Comparison of ENCODE assay signal across 18 cellular contexts in genomic region chr3:190718097-190718496, GRCh38.
DNase-seq lines count a peak whose midpoint lies in the region; ATAC-seq and TF ChIP-seq lines count a peak whose summit lies in the region.
"Had no signal": no experiment of that assay in that cellular context is flagged by ENCODE, and none has a peak within 500 bp of the region (broad histone marks: within the 10 kb centered on the region; RNA-seq: fewer than 3 reads in every experiment).

No MANE protein-coding gene starts in this region.

- H3K27me3 ChIP-seq in GM23248 (replicated peaks; ENCODE audit: insufficient read depth) (no peaks in the 10 kb centered on the region), ovary (no peaks in the 10 kb centered on the region)
- H3K27me3 ChIP-seq: cardiac muscle cell, sigmoid colon had no signal

- WGBS in GM23248 (ENCODE audit: low coverage in 1 of 2, low lambda C conversion rate in 2 of 2, missing lambda C conversion rate in 2 of 2), 2 experiments: 93 to 94% methylated on average over 5 of the region's 5 CpGs
- WGBS in ovary, 3 donors: 34 to 39% (median 36%) methylated on average over 5 of the region's 5 CpGs

- H3K9me3 ChIP-seq in GM23248 (ENCODE audit: low read depth): no peaks in the 10 kb centered on the region
- H3K9me3 ChIP-seq in ovary: peaks cover 0 to 2% of the 10 kb centered on the region in 2 donors
- H3K9me3 ChIP-seq: sigmoid colon had no signal

- POLR2A ChIA-PET in GM10248 (lab: Yijun Ruan, JAX): no interaction called here

- CTCF ChIA-PET in GM10248 (lab: Yijun Ruan, JAX): no interaction called here

- H2AFZ ChIP-seq in GM23248: 0 out of 2 replicates have a peak overlapping the region, but pooled peaks have one; percentile 44

- peak overlapping the region; percentile 10; the same call in 1 of the 2 replicates for H3K9ac ChIP-seq in GM23248
- H3K9ac ChIP-seq: KMS-11 had no signal

- H3K36me3 ChIP-seq in GM23248 (ENCODE audit: low read depth) (no peaks in the 10 kb centered on the region), ovary (no peaks in the 10 kb centered on the region)
- H3K36me3 ChIP-seq: cardiac muscle cell, sigmoid colon had no signal

- no peak for DNase-seq in GM23248
- peak; percentile 12 for DNase-seq in NCI-H226
- DNase-seq in epithelial cell of proximal tubule (ENCODE audit: low read depth): no peak
- peak in 2 of 5 donors; percentile 6 to 8 for DNase-seq in ovary
- DNase-seq in GM03348 (ENCODE audit: low spot score): no peak
- no peak for DNase-seq in GM10248 (ENCODE audit: extremely low spot score)
- DNase-seq: activated CD4-positive, alpha-beta T cell treated with anti-CD3 and anti-CD28 coated beads, Interleukin-2, amount 50 U/mL, for 4 hours; activated naive CD8-positive, alpha-beta T cell treated with anti-CD3 and anti-CD28 coated beads for 36 hours; activated T-cell treated with anti-CD3 and anti-CD28 coated beads, Interleukin-2, amount 50 U/mL, for 24 hours; C1 segment of cervical spinal cord; NCI-H146; NCI-H510A; sigmoid colon; stimulated activated CD4-positive, alpha-beta T cell treated with anti-CD3 and anti-CD28 coated beads, Interleukin-2, amount 100 ng/mL, for 48 hours had no signal

- H3K4me3 ChIP-seq in GM23248: peak overlapping the region; percentile 27
- peak overlapping the region; percentile 15 for H3K4me3 ChIP-seq in epithelial cell of proximal tubule (ENCODE audit: low read depth, low read length)
- peak overlapping the region; percentile 9 for H3K4me3 ChIP-seq in ovary
- H3K4me3 ChIP-seq: cardiac muscle cell, GM12878, sigmoid colon had no signal

- H3K4me2 ChIP-seq in GM23248 (ENCODE audit: unreplicated experiment): peak overlapping the region; percentile 44
- H3K4me2 ChIP-seq: KMS-11 had no signal

- TF ChIP-seq POLR2A in ovary (IDR thresholded peaks at IDR 0.05): no peak

- H3K4me1 ChIP-seq in GM23248 (ENCODE audit: insufficient read depth) (peaks cover 14% of the 10 kb centered on the region), ovary (ENCODE audit: insufficient read depth) (no peaks in the 10 kb centered on the region)
- H3K4me1 ChIP-seq: sigmoid colon had no signal

- H4K20me1 ChIP-seq in GM23248 (ENCODE audit: insufficient read depth): no peaks in the 10 kb centered on the region

- TF ChIP-seq CTCF in epithelial cell of proximal tubule (conservative IDR thresholded peaks at IDR 0.05; ENCODE audit: low read depth, low read length) (peak; percentile 48), ovary (IDR thresholded peaks at IDR 0.05) (no peak), GM10248 (IDR thresholded peaks at IDR 0.05; ENCODE audit: control extremely low read depth, extremely low read depth, low read depth, missing control alignments) (no peak)

- H3K27ac ChIP-seq in GM23248 (peak overlapping the region; percentile 19; the same call in 1 of the 2 replicates), ovary (no peak overlapping the region)
- H3K27ac ChIP-seq: cardiac muscle cell, KMS-11, sigmoid colon had no signal

- 0 out of 2 replicates have a peak, but pooled peaks cover 4% of the 10 kb centered on the region for H3F3A ChIP-seq in GM23248 (ENCODE audit: insufficient read depth)

- no peak for TF ChIP-seq EP300 in ovary (IDR thresholded peaks at IDR 0.05)

- no peaks in the 10 kb centered on the region for H3K79me2 ChIP-seq in GM23248 (ENCODE audit: insufficient read depth)

- intact Hi-C loops in ovary (cut with DNase I): loop anchor here in 2 of 4 donors (10.0 kb wide), 1 partner anchor 337 kb away; no protein-coding TSS in a partner anchor

- no peak for ATAC-seq in GM18502 (IDR thresholded peaks at IDR 0.05; ENCODE audit: poor library complexity, unreplicated experiment)
- ATAC-seq: GM12878 had no signal

- in situ Hi-C loops in GM23248 (cut with MboI): loop anchor here (10.0 kb wide), 1 partner anchor 337 kb away; no protein-coding TSS in a partner anchor

- no peaks in the 10 kb centered on the region for H3K9me2 ChIP-seq in GM23248 (ENCODE audit: insufficient read depth)
